In the genomic region with DNA sequence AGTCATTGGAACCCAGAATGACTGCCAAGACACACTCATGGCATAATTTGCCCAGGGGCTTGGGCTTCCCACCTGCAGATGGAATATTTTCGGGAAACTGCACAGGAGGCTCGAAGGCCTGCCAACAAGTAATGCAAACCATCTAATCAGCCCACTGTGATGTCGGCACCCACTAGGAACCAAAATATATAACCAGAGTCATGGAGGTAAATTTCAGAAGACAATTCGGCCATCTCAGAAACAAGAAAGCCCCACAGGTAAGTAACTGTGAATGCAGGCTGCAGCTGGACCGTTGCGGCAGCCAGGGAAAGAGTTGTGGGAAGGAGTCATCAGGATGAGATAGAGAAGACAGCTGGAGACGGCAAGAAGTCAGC, we compare ENCODE assay signal across 18 cellular contexts.
DNase-seq lines count a peak whose midpoint lies in the region; ATAC-seq and TF ChIP-seq lines count a peak whose summit lies in the region.
"Had no signal": no experiment of that assay in that cellular context is flagged by ENCODE, and none has a peak within 500 bp of the region (broad histone marks: within the 10 kb centered on the region; RNA-seq: fewer than 3 reads in every experiment).

No MANE protein-coding gene starts in this region.

- H3K27ac ChIP-seq in coronary artery (no peak overlapping the region), gastroesophageal sphincter (no peak overlapping the region)

- no peak overlapping the region for H3K4me3 Mint-ChIP-seq in stimulated activated naive CD8-positive, alpha-beta T cell treated with anti-CD3 and anti-CD28 coated beads, Interleukin-15, amount 100 ng/mL, for 72 hours
- H3K4me3 Mint-ChIP-seq: CD4-positive, alpha-beta memory T cell; GM23338; H9 had no signal

- peak overlapping the region; percentile 58 to 85 for H3K27ac Mint-ChIP-seq in stimulated activated naive CD8-positive, alpha-beta T cell treated with anti-CD3 and anti-CD28 coated beads, Interleukin-15, amount 100 ng/mL, for 72 hours
- H3K27ac Mint-ChIP-seq: CD4-positive, alpha-beta memory T cell; GM23338; H9 had no signal

- H3K4me3 ChIP-seq in coronary artery (no peak overlapping the region), gastroesophageal sphincter (no peak overlapping the region)
- H3K4me3 ChIP-seq: GM23338 had no signal

- H3K4me1 ChIP-seq in gastroesophageal sphincter: peaks cover 0 to 10% (median 0%) of the 10 kb centered on the region in 3 donors

- TF ChIP-seq CTCF in coronary artery (IDR thresholded peaks at IDR 0.05) (no peak), gastroesophageal sphincter (IDR thresholded peaks at IDR 0.05) (no peak)

- no peak for TF ChIP-seq POLR2A in gastroesophageal sphincter (IDR thresholded peaks at IDR 0.05)

- no peaks in the 10 kb centered on the region for H3K36me3 ChIP-seq in gastroesophageal sphincter

- no peak for DNase-seq in stimulated activated naive CD8-positive, alpha-beta T cell treated with anti-CD3 and anti-CD28 coated beads, Interleukin-15, amount 100 ng/mL, for 72 hours
- DNase-seq in stimulated activated naive CD8-positive, alpha-beta T cell treated with anti-CD3 and anti-CD28 coated beads, Interleukin-15, Interleukin-2, amounts not matched to agents 100 U/mL and 50 U/mL, for 24 hours: no peak
- DNase-seq in coronary artery (ENCODE audit: low spot score): peak; percentile 60
- peak; percentile 13 for DNase-seq in myocyte (ENCODE audit: low read depth)
- peak; percentile 24 for DNase-seq in ureter (ENCODE audit: low spot score)
- DNase-seq in stimulated activated CD4-positive, alpha-beta T cell treated with anti-CD3 and anti-CD28 coated beads, Interleukin-4, amount 100 ng/mL, for 1 hour: no peak
- DNase-seq: C1 segment of cervical spinal cord; Calu3; CD4-positive, alpha-beta memory T cell; COR-L47; DMS53; DMS79 treated with DMSO at 0.1 percent for 48 hours; GF-D8; H9 had no signal

- peaks cover 4 to 5% of the 10 kb centered on the region in 2 donors for H3K9me3 Mint-ChIP-seq in stimulated activated naive CD8-positive, alpha-beta T cell treated with anti-CD3 and anti-CD28 coated beads, Interleukin-15, amount 100 ng/mL, for 72 hours

- peaks cover 16% of the 10 kb centered on the region for H3K4me1 Mint-ChIP-seq in stimulated activated naive CD8-positive, alpha-beta T cell treated with anti-CD3 and anti-CD28 coated beads, Interleukin-15, amount 100 ng/mL, for 72 hours
- H3K4me1 Mint-ChIP-seq: GM23338 had no signal

- TF ChIP-seq EP300 in gastroesophageal sphincter (IDR thresholded peaks at IDR 0.05): no peak

- no peaks in the 10 kb centered on the region for H3K9me3 ChIP-seq in gastroesophageal sphincter

- peaks cover 55% of the 10 kb centered on the region for H3K27me3 Mint-ChIP-seq in stimulated activated naive CD8-positive, alpha-beta T cell treated with anti-CD3 and anti-CD28 coated beads, Interleukin-15, amount 100 ng/mL, for 72 hours

- no peak for ATAC-seq in stimulated activated naive CD8-positive, alpha-beta T cell treated with anti-CD3 and anti-CD28 coated beads, Interleukin-15, amount 100 ng/mL, for 72 hours
- ATAC-seq in stimulated activated naive CD8-positive, alpha-beta T cell treated with anti-CD3 and anti-CD28 coated beads, Interleukin-15, Interleukin-2, amounts not matched to agents 100 U/mL and 50 U/mL, for 24 hours: no peak
- no peak for ATAC-seq in gastroesophageal sphincter
- no peak for ATAC-seq in HG03039 (IDR thresholded peaks at IDR 0.05; ENCODE audit: unreplicated experiment)
- ATAC-seq: GM23338, HCT116 had no signal

- 87% methylated on average over 3 of the region's 7 CpGs; no CpG with 5 or more reads in 1 of the 2 donors for WGBS in gastroesophageal sphincter (ENCODE audit: low coverage in 1 of 2), 2 donors

- no peaks in the 10 kb centered on the region for H3K27me3 ChIP-seq in gastroesophageal sphincter

Comparison
In these comparisons a context has a peak if more than half of its experiments do, and no peak if none do; other contexts are left out.
1. DNase-seq: peak in coronary artery (single experiment), myocyte (single experiment) and ureter (single experiment); none in stimulated activated naive CD8-positive, alpha-beta T cell treated with anti-CD3 and anti-CD28 coated beads, Interleukin-15, amount 100 ng/mL, for 72 hours (0 of 2), stimulated activated naive CD8-positive, alpha-beta T cell treated with anti-CD3 and anti-CD28 coated beads, Interleukin-15, Interleukin-2, amounts not matched to agents 100 U/mL and 50 U/mL, for 24 hours (single experiment) and stimulated activated CD4-positive, alpha-beta T cell treated with anti-CD3 and anti-CD28 coated beads, Interleukin-4, amount 100 ng/mL, for 1 hour (single experiment).